ENCODE assay signal across 13 cellular contexts in genomic region chr3:128243602-128244504, GRCh38.
"Had no signal": no experiment of that assay in that cellular context is flagged by ENCODE, and none has a peak within 500 bp of the region (broad histone marks: within the 10 kb centered on the region; RNA-seq: fewer than 3 reads in every experiment).

No MANE protein-coding gene starts in this region.

- H3K27me3 ChIP-seq: right atrium auricular region, SJCRH30 had no signal

- DNase-seq: activated CD4-positive, alpha-beta T cell treated with anti-CD3 and anti-CD28 coated beads for 4 hours; glutamatergic neuron; immature natural killer cell; left cardiac atrium; lower lobe of right lung; naive B cell; SJCRH30; stimulated activated naive B cell treated with anti-CD40 and anti-IgM and Interleukin-4, amounts not matched to agents 10 μg/mL and 1 μg/mL and 100 μg/mL, for 72 hours; substantia nigra; WERI-Rb-1 had no signal

- H3K27ac ChIP-seq: lower lobe of right lung, right atrium auricular region, SJCRH30, WERI-Rb-1 had no signal

- H3K4me3 Mint-ChIP-seq: immature natural killer cell; naive B cell; stimulated activated naive B cell treated with anti-CD40 and anti-IgM and Interleukin-4, amounts not matched to agents 10 μg/mL and 1 μg/mL and 100 μg/mL, for 72 hours; type B pancreatic cell had no signal

- H3K9me3 Mint-ChIP-seq: activated naive CD4-positive, alpha-beta T cell treated with anti-CD3 and anti-CD28 coated beads, Interleukin-2, amount 50 U/mL, for 24 hours; immature natural killer cell; naive B cell; stimulated activated naive B cell treated with anti-CD40 and anti-IgM and Interleukin-4, amounts not matched to agents 10 μg/mL and 1 μg/mL and 100 μg/mL, for 72 hours; type B pancreatic cell had no signal

- ATAC-seq: stimulated activated naive B cell treated with anti-CD40 and anti-IgM and Interleukin-4, amounts not matched to agents 10 μg/mL and 1 μg/mL and 100 μg/mL, for 72 hours had no signal

- H3K9me3 ChIP-seq: lower lobe of right lung, right atrium auricular region, SJCRH30 had no signal

- H3K4me1 ChIP-seq: lower lobe of right lung, right atrium auricular region, SJCRH30 had no signal

- H3K27ac Mint-ChIP-seq: stimulated activated naive B cell treated with anti-CD40 and anti-IgM and Interleukin-4, amounts not matched to agents 10 μg/mL and 1 μg/mL and 100 μg/mL, for 72 hours; type B pancreatic cell had no signal

- H3K27me3 Mint-ChIP-seq: activated naive CD4-positive, alpha-beta T cell treated with anti-CD3 and anti-CD28 coated beads, Interleukin-2, amount 50 U/mL, for 24 hours; naive B cell; stimulated activated naive B cell treated with anti-CD40 and anti-IgM and Interleukin-4, amounts not matched to agents 10 μg/mL and 1 μg/mL and 100 μg/mL, for 72 hours; type B pancreatic cell had no signal
